Comparison of ENCODE assay signal across 10 cellular contexts in the genomic region with DNA sequence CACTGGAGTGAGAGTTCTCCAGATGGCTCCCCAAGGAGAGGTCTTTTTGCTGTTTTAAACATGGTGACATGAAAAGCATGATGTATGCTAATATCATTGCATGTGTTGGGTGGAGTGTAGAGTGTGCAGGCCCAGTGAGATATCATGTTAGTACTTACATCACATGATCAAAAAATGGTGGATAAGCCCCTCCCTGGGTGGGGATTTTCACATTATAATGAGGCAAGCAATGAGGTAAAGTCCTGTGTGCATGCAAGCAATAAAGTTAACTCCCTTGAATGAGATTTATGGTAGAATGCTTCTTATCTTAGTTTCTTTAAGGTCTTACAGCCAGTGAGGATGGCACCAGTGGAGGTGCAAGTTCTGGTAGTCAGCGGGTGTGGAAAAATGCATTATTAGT. TPM values are rescaled to one million over a fixed set of nuclear protein-coding genes. Genes with fewer than 3 reads are reported as not detected.
"Had no signal": no experiment of that assay in that cellular context is flagged by ENCODE, and none has a peak within 500 bp of the region (broad histone marks: within the 10 kb centered on the region; RNA-seq: fewer than 3 reads in every experiment).

No MANE protein-coding gene starts in this region.

- DNase-seq: H9, HCEC 1CT, IMR-90, KBM-7 had no signal

- H3K4me3 ChIP-seq: GM23338 had no signal

- H3K27ac ChIP-seq: KMS-11 had no signal

- FAIRE-seq: H1, H54, HTR-8/SVneo had no signal

- H3K9ac ChIP-seq: KMS-11 had no signal

- ATAC-seq: GM23338 had no signal

- H2AFZ ChIP-seq: GM23338 had no signal

- H3K4me2 ChIP-seq: GM23338, KMS-11 had no signal

RNA-seq across cellular contexts. Expression of a gene that starts 29.4 kb away (rescaled TPM):
- total RNA-seq: H1, H9, HT-29, IMR-90 had no signal
- polyA plus RNA-seq: H1, IMR-90 had no signal
